Comparison of ENCODE assay signal across 8 cellular contexts in genomic region chr2:136207030-136207623, GRCh38.
DNase-seq lines count a peak whose midpoint lies in the region; ATAC-seq, FAIRE-seq and TF ChIP-seq lines count a peak whose summit lies in the region.

No MANE protein-coding gene starts in this region.

- H3K27ac Mint-ChIP-seq in CD8-positive, alpha-beta T cell, result peak overlapping the region; percentile 74
- H3K27ac Mint-ChIP-seq in activated B cell treated with CpG ODN at 0.5 μM for 24 hours (peak overlapping the region; percentile 97), H9 (no peak overlapping the region)

- H2BK20ac ChIP-seq in H9 (ENCODE audit: low read depth, low read length, poor library complexity, severe bottlenecking), result no peak overlapping the region

- CTCF ChIA-PET in CD8-positive, alpha-beta T cell (lab: Charles Lee), result interaction anchor here (0.9 kb wide), 1 partner anchor 62 kb away, joined by 3 read pairs; no protein-coding TSS in a partner anchor
- CTCF ChIA-PET in activated B cell treated with CpG ODN at 0.5 μM for 24 hours (lab: Charles Lee), result interaction anchor here (0.6 to 3.1 kb wide), 21 partner anchors 10 to 259 kb away, joined by 3 to 20 read pairs (median 4); partner anchors contain the start of gene CXCR4

- H4K8ac ChIP-seq in H9 (replicated peaks; ENCODE audit: insufficient read length, low read depth, low read length), result no peak overlapping the region

- H4K91ac ChIP-seq in H9 (ENCODE audit: insufficient read length, low read depth, low read length), result no peak overlapping the region

- H3K56ac ChIP-seq in H9 (ENCODE audit: insufficient read length, low read depth, low read length), result no peak overlapping the region

- FAIRE-seq in HTR-8/SVneo (lab: Jason Lieb, UNC), result no peak

- H2BK15ac ChIP-seq in H9 (ENCODE audit: low read depth, low read length), result no peak overlapping the region

- H3K79me1 ChIP-seq in H9 (ENCODE audit: insufficient read depth, low read depth, low read length, poor library complexity, severe bottlenecking), result no peaks in the 10 kb centered on the region

- no peak overlapping the region for H2BK12ac ChIP-seq in H9 (ENCODE audit: insufficient read length, low read depth, low read length)

- no peaks in the 10 kb centered on the region for H4K20me1 ChIP-seq in H9 (ENCODE audit: control insufficient read depth, insufficient read depth, insufficient read length)

- no peaks in the 10 kb centered on the region for H3K36me3 ChIP-seq in CD8-positive, alpha-beta T cell (ENCODE audit: insufficient read depth, low read length)

- no peaks in the 10 kb centered on the region for H3K27me3 Mint-ChIP-seq in CD8-positive, alpha-beta T cell (ENCODE audit: low read depth)
- H3K27me3 Mint-ChIP-seq in activated B cell treated with CpG ODN at 0.5 μM for 24 hours, result no peaks in the 10 kb centered on the region
- peaks cover 4% of the 10 kb centered on the region; the same call in 1 of the 2 replicates for H3K27me3 Mint-ChIP-seq in H9 (ENCODE audit: low read depth)

- no peak overlapping the region for H2BK120ac ChIP-seq in H9 (ENCODE audit: low read depth, low read length, poor library complexity, severe bottlenecking)

- H2AFZ ChIP-seq in H9 (ENCODE audit: low read length), result no peak overlapping the region

- H3K4me1 ChIP-seq in CD8-positive, alpha-beta T cell (ENCODE audit: insufficient read depth, low read length), result peaks cover 21% of the 10 kb centered on the region
- H3K4me1 ChIP-seq in H9 (ENCODE audit: insufficient read depth, low read length), result no peaks in the 10 kb centered on the region

- no peak overlapping the region for H3K27ac ChIP-seq in CD8-positive, alpha-beta T cell (ENCODE audit: low read depth, low read length)
- H3K27ac ChIP-seq in H9 (ENCODE audit: insufficient read length, low read depth, low read length), result no peak overlapping the region

- no peaks in the 10 kb centered on the region for H3K79me2 ChIP-seq in H9 (ENCODE audit: insufficient read depth, low read length)

- WGBS in H9 (ENCODE audit: extremely low coverage, insufficient read length, low lambda C conversion rate), result no CpG with 5 or more reads among the region's 4 CpGs

- POLR2A ChIA-PET in CD8-positive, alpha-beta T cell (lab: Charles Lee), result interaction anchor here (0.9 to 1.3 kb wide), 3 partner anchors 13 to 71 kb away, joined by 3 read pairs; no protein-coding TSS in a partner anchor
- POLR2A ChIA-PET in activated B cell treated with CpG ODN at 0.5 μM for 24 hours (lab: Charles Lee), result interaction anchor here (0.6 to 6.6 kb wide), 43 partner anchors 9 to 221 kb away, joined by 3 to 248 read pairs (median 8); partner anchors contain the start of genes CXCR4 and DARS1

- H3K4me3 Mint-ChIP-seq in CD8-positive, alpha-beta T cell, result no peak overlapping the region
- H3K4me3 Mint-ChIP-seq in activated B cell treated with CpG ODN at 0.5 μM for 24 hours (peak overlapping the region; percentile 71), H9 (no peak overlapping the region)

- H2AK5ac ChIP-seq in H9 (ENCODE audit: insufficient read length, low read length), result no peak overlapping the region

- no peak overlapping the region for H4K5ac ChIP-seq in H9 (ENCODE audit: insufficient read length, low read depth, low read length)

- H3K36me3 Mint-ChIP-seq in CD8-positive, alpha-beta T cell, result no peaks in the 10 kb centered on the region
- peaks cover 5% of the 10 kb centered on the region for H3K36me3 Mint-ChIP-seq in activated B cell treated with CpG ODN at 0.5 μM for 24 hours (ENCODE audit: low read depth)
- peaks cover 2 to 11% (median 7%) of the 10 kb centered on the region in 3 experiments; a peak in 4 of 7 replicates for H3K36me3 Mint-ChIP-seq in H9 (ENCODE audit: insufficient read depth in 1 of 3, low read depth in 3 of 3)

- H3K14ac ChIP-seq in H9 (ENCODE audit: insufficient read depth, low read length), result no peak overlapping the region

- H3K23ac ChIP-seq in H9 (ENCODE audit: insufficient read length, low read depth, low read length), result no peak overlapping the region

- H3K4me2 ChIP-seq in H9 (ENCODE audit: insufficient read depth, insufficient read length, low read length), result no peak overlapping the region

- H3K23me2 ChIP-seq in H9 (ENCODE audit: insufficient read length, low read depth, low read length, poor library complexity, severe bottlenecking), result no peaks in the 10 kb centered on the region

- H2BK5ac ChIP-seq in H9 (ENCODE audit: insufficient read length, low read length), result no peak overlapping the region

- no peak overlapping the region for H3K18ac ChIP-seq in H9 (ENCODE audit: insufficient read length, low read depth, low read length)

- peaks cover 30% of the 10 kb centered on the region for H3K4me1 Mint-ChIP-seq in CD8-positive, alpha-beta T cell (ENCODE audit: low read depth)
- H3K4me1 Mint-ChIP-seq in activated B cell treated with CpG ODN at 0.5 μM for 24 hours (peaks cover 78% of the 10 kb centered on the region), H9 (no peaks in the 10 kb centered on the region)

- H3K27me3 ChIP-seq in CD8-positive, alpha-beta T cell (ENCODE audit: insufficient read depth, low read length), result no peaks in the 10 kb centered on the region
- H3K27me3 ChIP-seq in H9 (ENCODE audit: insufficient read depth, low read length), result no peaks in the 10 kb centered on the region; the same call in 1 of the 2 replicates

- no peaks in the 10 kb centered on the region for H3K9me3 ChIP-seq in CD8-positive, alpha-beta T cell (ENCODE audit: low read length)
- H3K9me3 ChIP-seq in H9 (ENCODE audit: control insufficient read depth, low read depth, low read length), result no peaks in the 10 kb centered on the region

- no peak overlapping the region for H3K9ac ChIP-seq in H9 (ENCODE audit: extremely low read depth, insufficient read length, low read length)

- H3K9me3 Mint-ChIP-seq in CD8-positive, alpha-beta T cell, result peaks cover 14% of the 10 kb centered on the region
- peaks cover 14% of the 10 kb centered on the region for H3K9me3 Mint-ChIP-seq in activated B cell treated with CpG ODN at 0.5 μM for 24 hours
- peaks cover 13 to 18% of the 10 kb centered on the region in 2 experiments for H3K9me3 Mint-ChIP-seq in H9

- intact Hi-C loops in CD8-positive, alpha-beta T cell (cut with DNase I, micrococcal nuclease), result no loop called here
- intact Hi-C loops in activated B cell treated with CpG ODN at 0.5 μM for 24 hours (cut with micrococcal nuclease), result loop anchor here (1.0 to 5.0 kb wide), 10 partner anchors 13 to 290 kb away; no protein-coding TSS in a partner anchor

- no peak for DNase-seq in CD8-positive, alpha-beta T cell
- DNase-seq in activated B cell treated with CpG ODN at 0.5 μM for 24 hours (peak; percentile 57), HTR-8/SVneo (ENCODE audit: insufficient read length, low spot score) (no peak), NCI-H1694 (lab: John Stamatoyannopoulos, UW) (no peak), H9 (no peak), NCI-H2029 treated with DMSO at 0.1 percent for 48 hours (lab: John Stamatoyannopoulos, UW) (no peak)

- peak; percentile 51 for ATAC-seq in CD8-positive, alpha-beta T cell
- ATAC-seq in GM19324 (IDR thresholded peaks at IDR 0.05; ENCODE audit: low FRiP score, unreplicated experiment), result peak; percentile 50
- ATAC-seq in HG03108 (IDR thresholded peaks at IDR 0.05; ENCODE audit: unreplicated experiment), result peak; percentile 62
- ATAC-seq in activated B cell treated with CpG ODN at 0.5 μM for 24 hours (ENCODE audit: low read depth), result peak; percentile 66

- H3K4ac ChIP-seq in H9 (ENCODE audit: low read depth, low read length), result no peak overlapping the region

- H3K4me3 ChIP-seq in CD8-positive, alpha-beta T cell (ENCODE audit: low read depth, low read length), result no peak overlapping the region

- TF ChIP-seq CTCF in CD8-positive, alpha-beta T cell (IDR thresholded peaks at IDR 0.05), result no peak
- TF ChIP-seq CTCF in activated B cell treated with CpG ODN at 0.5 μM for 24 hours (IDR thresholded peaks at IDR 0.05) (no peak), H9 (conservative IDR thresholded peaks at IDR 0.05) (no peak)

- no peak overlapping the region for H3T11ph ChIP-seq in H9 (ENCODE audit: low read length)

Comparison
In these comparisons a context has a peak if more than half of its experiments do, and no peak if none do; other contexts are left out.
1. H3K27ac Mint-ChIP-seq: peak in CD8-positive, alpha-beta T cell (single experiment) and activated B cell treated with CpG ODN at 0.5 μM for 24 hours (single experiment); none in H9 (0 of 3).
2. Peak in every context shown above with its lines, with median percentiles within 50 percentile points of each other: ATAC-seq.